In the genomic region with DNA sequence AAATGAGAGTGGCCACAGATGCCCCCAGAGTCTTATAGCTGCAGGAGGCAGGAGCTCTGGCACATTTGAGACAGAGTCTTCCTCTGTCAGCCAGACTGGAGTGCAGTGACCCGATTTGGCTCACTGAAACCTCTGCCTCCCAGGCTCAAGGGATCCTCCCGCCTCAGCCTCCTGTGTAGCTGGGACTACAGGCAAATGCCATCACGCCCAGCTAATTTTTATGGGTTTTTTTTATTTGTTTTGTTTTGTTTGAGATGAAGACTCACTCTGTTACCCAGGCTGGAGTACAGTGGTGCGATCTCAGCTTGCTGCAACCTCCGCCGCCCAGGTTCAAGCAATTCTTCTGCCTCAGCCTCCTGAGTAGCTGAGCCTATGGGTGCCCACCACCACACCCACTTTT, we compare ENCODE assay signal across 18 cellular contexts.
"Had no signal": no experiment of that assay in that cellular context is flagged by ENCODE, and none has a peak within 500 bp of the region (broad histone marks: within the 10 kb centered on the region; RNA-seq: fewer than 3 reads in every experiment).

No MANE protein-coding gene starts in this region.

- H3K4me1 ChIP-seq: parathyroid adenoma, prostate gland had no signal

- H3K9me3 Mint-ChIP-seq: effector memory CD8-positive, alpha-beta T cell; nephron progenitor cell; stimulated activated effector memory CD8-positive, alpha-beta T cell treated with anti-CD3 and anti-CD28 coated beads, Interleukin-12 subunit alpha, Interleukin-12 subunit beta, amount 100 ng/mL, for 72 hours; type B pancreatic cell had no signal

- H3K4me3 Mint-ChIP-seq: effector memory CD8-positive, alpha-beta T cell; naive thymus-derived CD8-positive, alpha-beta T cell; nephron progenitor cell; stimulated activated effector memory CD8-positive, alpha-beta T cell treated with anti-CD3 and anti-CD28 coated beads, Interleukin-12 subunit alpha, Interleukin-12 subunit beta, amount 100 ng/mL, for 72 hours; type B pancreatic cell had no signal

- H2AFZ ChIP-seq: parathyroid adenoma had no signal

- H3K9ac ChIP-seq: parathyroid adenoma had no signal

- H3K4me2 ChIP-seq: smooth muscle cell had no signal

- DNase-seq: effector memory CD8-positive, alpha-beta T cell; naive thymus-derived CD8-positive, alpha-beta T cell; stimulated activated CD4-positive, alpha-beta T cell treated with anti-CD3 and anti-CD28 coated beads, Interleukin-2, amount 100 ng/mL, for 24 hours; stimulated activated CD4-positive, alpha-beta T cell treated with anti-CD3 and anti-CD28 coated beads, Interleukin-4, amount 100 ng/mL, for 24 hours; stimulated activated naive CD4-positive, alpha-beta T cell treated with Interleukin-2 at 50 U/mL for 16 hours; stomach; testis had no signal

- H3K4me3 ChIP-seq: coronary artery, lung, prostate gland, right atrium auricular region, smooth muscle cell, stomach, testis, tibial artery had no signal

- ATAC-seq: effector memory CD8-positive, alpha-beta T cell; naive thymus-derived CD8-positive, alpha-beta T cell; stimulated activated effector memory CD8-positive, alpha-beta T cell treated with anti-CD3 and anti-CD28 coated beads, Interleukin-12 subunit alpha, Interleukin-12 subunit beta, amount 100 ng/mL, for 72 hours had no signal

- H3K9me3 ChIP-seq: neutrophil, prostate gland, right atrium auricular region, stomach, testis, tibial artery had no signal

- H3K27me3 ChIP-seq: right atrium auricular region, stomach, testis, tibial artery had no signal

- H3K36me3 Mint-ChIP-seq: naive thymus-derived CD8-positive, alpha-beta T cell; stimulated activated effector memory CD8-positive, alpha-beta T cell treated with anti-CD3 and anti-CD28 coated beads, Interleukin-12 subunit alpha, Interleukin-12 subunit beta, amount 100 ng/mL, for 72 hours; type B pancreatic cell had no signal

- H3K79me2 ChIP-seq: parathyroid adenoma had no signal

- H3K27ac ChIP-seq: coronary artery, neutrophil, parathyroid adenoma, prostate gland, right atrium auricular region, stomach, testis, tibial artery had no signal

- H3K27ac Mint-ChIP-seq: nephron progenitor cell; stimulated activated effector memory CD8-positive, alpha-beta T cell treated with anti-CD3 and anti-CD28 coated beads, Interleukin-12 subunit alpha, Interleukin-12 subunit beta, amount 100 ng/mL, for 72 hours; type B pancreatic cell had no signal

- H3K36me3 ChIP-seq: neutrophil, prostate gland, right atrium auricular region, stomach, tibial artery had no signal
